ENCODE assay signal across 28 cellular contexts in the genomic region with DNA sequence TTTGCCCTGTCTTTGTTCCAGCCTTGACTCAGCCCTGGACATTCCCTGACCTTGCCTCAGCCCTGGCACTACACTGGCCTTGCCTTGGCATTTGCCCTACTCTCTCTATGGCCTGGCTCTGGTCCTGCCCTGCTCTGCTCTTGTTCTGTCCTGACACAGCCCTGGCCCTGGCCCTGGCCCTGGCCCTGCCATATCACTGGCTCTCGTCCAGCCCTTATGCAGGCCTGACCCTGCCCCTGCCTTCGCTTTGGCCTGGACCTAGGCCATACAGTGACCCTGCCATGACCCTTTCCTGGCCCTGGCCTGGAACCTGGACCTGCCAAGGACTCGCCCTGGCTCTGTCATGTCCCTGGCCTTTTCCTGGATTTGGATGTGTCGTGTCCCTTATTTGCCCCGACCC.
"Had no signal": no experiment of that assay in that cellular context is flagged by ENCODE, and none has a peak within 500 bp of the region (broad histone marks: within the 10 kb centered on the region; RNA-seq: fewer than 3 reads in every experiment).

No MANE protein-coding gene starts in this region.

- ATAC-seq: stimulated activated effector memory CD8-positive, alpha-beta T cell treated with anti-CD3 and anti-CD28 coated beads, Interleukin-12 subunit alpha, Interleukin-12 subunit beta, amount 100 ng/mL, for 72 hours; stimulated activated memory B cell treated with anti-CD40 and anti-IgM and Interleukin-4, amounts not matched to agents 10 μg/mL and 1 μg/mL and 100 μg/mL, for 72 hours; stimulated activated naive B cell treated with anti-CD40 and anti-IgM and Interleukin-4, amounts not matched to agents 10 μg/mL and 1 μg/mL and 100 μg/mL, for 72 hours; stimulated activated naive CD8-positive, alpha-beta T cell treated with anti-CD3 and anti-CD28 coated beads, Interleukin-15, amount 100 ng/mL, for 72 hours; stimulated activated naive CD8-positive, alpha-beta T cell treated with anti-CD3 and anti-CD28 coated beads, Interleukin-15, Interleukin-2, amounts not matched to agents 100 U/mL and 50 U/mL, for 24 hours; upper lobe of right lung had no signal

- H3K9me3 ChIP-seq: testis, thoracic aorta, thyroid gland, transverse colon, uterus, vagina had no signal

- H3K4me3 Mint-ChIP-seq: stimulated activated effector memory CD8-positive, alpha-beta T cell treated with anti-CD3 and anti-CD28 coated beads, Interleukin-12 subunit alpha, Interleukin-12 subunit beta, amount 100 ng/mL, for 72 hours; stimulated activated memory B cell treated with anti-CD40 and anti-IgM and Interleukin-4, amounts not matched to agents 10 μg/mL and 1 μg/mL and 100 μg/mL, for 72 hours; stimulated activated naive B cell treated with anti-CD40 and anti-IgM and Interleukin-4, amounts not matched to agents 10 μg/mL and 1 μg/mL and 100 μg/mL, for 72 hours; stimulated activated naive CD8-positive, alpha-beta T cell treated with anti-CD3 and anti-CD28 coated beads, Interleukin-15, amount 100 ng/mL, for 72 hours; stimulated activated naive CD8-positive, alpha-beta T cell treated with anti-CD3 and anti-CD28 coated beads, Interleukin-15, Interleukin-2, amounts not matched to agents 100 ng/mL and 50 ng/mL, for 24 hours; type B pancreatic cell had no signal

- H3K4me1 Mint-ChIP-seq: stimulated activated effector memory CD8-positive, alpha-beta T cell treated with anti-CD3 and anti-CD28 coated beads, Interleukin-12 subunit alpha, Interleukin-12 subunit beta, amount 100 ng/mL, for 72 hours; stimulated activated memory B cell treated with anti-CD40 and anti-IgM and Interleukin-4, amounts not matched to agents 10 μg/mL and 1 μg/mL and 100 μg/mL, for 72 hours; stimulated activated naive B cell treated with anti-CD40 and anti-IgM and Interleukin-4, amounts not matched to agents 10 μg/mL and 1 μg/mL and 100 μg/mL, for 72 hours; stimulated activated naive CD8-positive, alpha-beta T cell treated with anti-CD3 and anti-CD28 coated beads, Interleukin-15, amount 100 ng/mL, for 72 hours had no signal

- H3K27me3 Mint-ChIP-seq: stimulated activated memory B cell treated with anti-CD40 and anti-IgM and Interleukin-4, amounts not matched to agents 10 μg/mL and 1 μg/mL and 100 μg/mL, for 72 hours; stimulated activated naive B cell treated with anti-CD40 and anti-IgM and Interleukin-4, amounts not matched to agents 10 μg/mL and 1 μg/mL and 100 μg/mL, for 72 hours; stimulated activated naive CD8-positive, alpha-beta T cell treated with anti-CD3 and anti-CD28 coated beads, Interleukin-15, amount 100 ng/mL, for 72 hours; stimulated activated naive CD8-positive, alpha-beta T cell treated with anti-CD3 and anti-CD28 coated beads, Interleukin-15, Interleukin-2, amounts not matched to agents 100 ng/mL and 50 ng/mL, for 24 hours; type B pancreatic cell had no signal

- H3K27me3 ChIP-seq: stomach, suprapubic skin, testis, thyroid gland, tibial artery, tibial nerve, transverse colon, upper lobe of left lung, upper lobe of right lung, uterus, vagina had no signal

- DNase-seq: stimulated activated CD4-positive, alpha-beta T cell treated with anti-CD3 and anti-CD28 coated beads, Interleukin-2, amount 100 ng/mL, for 48 hours; stimulated activated CD4-positive, alpha-beta T cell treated with anti-CD3 and anti-CD28 coated beads, Interleukin-4, amount 100 ng/mL, for 1 hour; stimulated activated CD4-positive, alpha-beta T cell treated with anti-CD3 and anti-CD28 coated beads, Interleukin-4, amount 100 ng/mL, for 24 hours; stimulated activated CD4-positive, alpha-beta T cell treated with anti-CD3 and anti-CD28 coated beads, Interleukin-4, amount 100 ng/mL, for 4 hours; stimulated activated CD8-positive, alpha-beta memory T cell treated with anti-CD3 and anti-CD28 coated beads, Interleukin-4, amount 100 ng/mL, for 48 hours; stimulated activated naive B cell treated with anti-CD40 and anti-IgM and Interleukin-4, amounts not matched to agents 10 μg/mL and 1 μg/mL and 100 μg/mL, for 72 hours; stimulated activated naive CD4-positive, alpha-beta T cell; stimulated activated naive CD4-positive, alpha-beta T cell treated with Interleukin-2 at 50 U/mL for 16 hours; stimulated activated naive CD8-positive, alpha-beta T cell treated with anti-CD3 and anti-CD28 coated beads, Interleukin-15, amount 100 ng/mL, for 72 hours; stimulated activated naive CD8-positive, alpha-beta T cell treated with anti-CD3 and anti-CD28 coated beads, Interleukin-15, Interleukin-2, amounts not matched to agents 100 U/mL and 50 U/mL, for 24 hours; stomach; substantia nigra; testis; thyroid gland; tibial artery; transverse colon; trophoblast cell; upper lobe of right lung; uterus had no signal

- H3K27ac Mint-ChIP-seq: stimulated activated effector memory CD8-positive, alpha-beta T cell treated with anti-CD3 and anti-CD28 coated beads, Interleukin-12 subunit alpha, Interleukin-12 subunit beta, amount 100 ng/mL, for 72 hours; stimulated activated memory B cell treated with anti-CD40 and anti-IgM and Interleukin-4, amounts not matched to agents 10 μg/mL and 1 μg/mL and 100 μg/mL, for 72 hours; stimulated activated naive B cell treated with anti-CD40 and anti-IgM and Interleukin-4, amounts not matched to agents 10 μg/mL and 1 μg/mL and 100 μg/mL, for 72 hours; stimulated activated naive CD8-positive, alpha-beta T cell treated with anti-CD3 and anti-CD28 coated beads, Interleukin-15, amount 100 ng/mL, for 72 hours; stimulated activated naive CD8-positive, alpha-beta T cell treated with anti-CD3 and anti-CD28 coated beads, Interleukin-15, Interleukin-2, amounts not matched to agents 100 ng/mL and 50 ng/mL, for 24 hours; type B pancreatic cell had no signal

- H3K36me3 ChIP-seq: stomach, suprapubic skin, thoracic aorta, thyroid gland, tibial artery, tibial nerve, transverse colon, upper lobe of left lung, upper lobe of right lung, uterus, vagina had no signal

- H3K36me3 Mint-ChIP-seq: stimulated activated effector memory CD8-positive, alpha-beta T cell treated with anti-CD3 and anti-CD28 coated beads, Interleukin-12 subunit alpha, Interleukin-12 subunit beta, amount 100 ng/mL, for 72 hours; stimulated activated memory B cell treated with anti-CD40 and anti-IgM and Interleukin-4, amounts not matched to agents 10 μg/mL and 1 μg/mL and 100 μg/mL, for 72 hours; stimulated activated naive B cell treated with anti-CD40 and anti-IgM and Interleukin-4, amounts not matched to agents 10 μg/mL and 1 μg/mL and 100 μg/mL, for 72 hours; type B pancreatic cell had no signal

- H3K4me3 ChIP-seq: stomach, suprapubic skin, testis, thoracic aorta, thyroid gland, tibial artery, tibial nerve, transverse colon, upper lobe of left lung, upper lobe of right lung, uterus, vagina had no signal

- H3K9me3 Mint-ChIP-seq: type B pancreatic cell had no signal
